ENCODE assay signal across 14 cellular contexts in the genomic region with DNA sequence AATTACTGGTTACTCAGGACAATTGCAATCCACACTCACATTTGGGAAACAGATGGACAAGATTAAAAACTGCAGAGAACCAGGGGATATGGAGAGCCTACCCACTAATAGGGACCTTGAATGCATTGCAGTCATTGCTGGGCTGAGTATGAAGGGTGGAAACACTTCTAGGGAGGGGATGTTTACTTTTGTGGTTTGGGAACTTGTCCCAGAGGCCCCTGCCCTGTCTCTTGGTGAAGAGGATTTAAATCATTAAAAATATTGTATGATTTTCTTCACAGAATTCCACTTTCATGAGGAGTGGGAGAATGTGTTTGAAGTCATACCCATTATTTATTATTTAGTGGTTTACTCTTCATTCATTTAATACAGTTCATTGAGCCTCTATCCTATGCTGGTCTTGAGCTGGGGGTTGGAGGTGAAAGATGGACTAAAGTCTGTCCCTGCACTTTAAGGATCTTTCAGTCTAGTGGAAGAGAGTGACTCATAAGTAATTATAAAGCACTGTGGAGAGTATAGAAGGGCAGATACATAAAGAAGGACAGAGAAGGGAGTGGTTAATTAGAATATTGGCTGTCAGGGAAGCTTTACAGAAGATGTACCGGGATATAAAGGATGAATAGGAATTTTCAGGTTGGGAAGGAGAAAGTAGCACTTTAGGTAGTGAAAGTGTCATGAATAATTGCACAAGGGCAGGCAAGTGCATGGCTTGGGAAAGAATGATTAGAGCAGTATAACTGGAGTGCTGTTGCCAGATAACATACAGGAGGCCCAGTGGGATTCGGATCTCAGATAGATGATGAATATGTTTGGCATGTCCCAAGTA.
DNase-seq lines count a peak whose midpoint lies in the region; ATAC-seq and TF ChIP-seq lines count a peak whose summit lies in the region.
"Had no signal": no experiment of that assay in that cellular context is flagged by ENCODE, and none has a peak within 500 bp of the region (broad histone marks: within the 10 kb centered on the region; RNA-seq: fewer than 3 reads in every experiment).

No MANE protein-coding gene starts in this region.

- H3K9me3 ChIP-seq in PC-3 (ENCODE audit: low read length): no peaks in the 10 kb centered on the region

- no peak overlapping the region for H2AFZ ChIP-seq in PC-3 (ENCODE audit: low read length)

- intact Hi-C loops in PC-3 (cut with micrococcal nuclease): loop anchor here (10.0 kb wide), 2 partner anchors 195 to 425 kb away; no protein-coding TSS in a partner anchor

- H3F3A ChIP-seq in PC-3 (ENCODE audit: low read length, unreplicated experiment): no peaks in the 10 kb centered on the region

- no peak overlapping the region for H3K27ac ChIP-seq in PC-3 (ENCODE audit: low read length)
- H3K27ac ChIP-seq: A549 had no signal

- peak overlapping the region; percentile 15 for H3K27ac Mint-ChIP-seq in stimulated activated effector memory CD8-positive, alpha-beta T cell treated with anti-CD3 and anti-CD28 coated beads, Interleukin-12 subunit alpha, Interleukin-12 subunit beta, amount 100 ng/mL, for 72 hours
- H3K27ac Mint-ChIP-seq: activated B cell treated with CpG ODN at 0.5 μM for 24 hours, mesothelial cell of epicardium had no signal

- no peak overlapping the region for H3K4me3 ChIP-seq in PC-3 (ENCODE audit: low read length)
- no peak overlapping the region for H3K4me3 ChIP-seq in epithelial cell of esophagus (ENCODE audit: low read length)
- H3K4me3 ChIP-seq: A549 had no signal

- peaks cover 18% of the 10 kb centered on the region for H3K4me1 ChIP-seq in PC-3 (ENCODE audit: insufficient read depth, low read length)
- H3K4me1 ChIP-seq: A549 had no signal

- no TSS peak for BruUV-seq in PC-3 (replicated peaks; lab: Mats Ljungman, UMichigan)

- POLR2A ChIA-PET in PC-3 (lab: Charles Lee; ENCODE audit: unreplicated experiment): no interaction called here

- no peaks in the 10 kb centered on the region for H4K20me1 ChIP-seq in PC-3 (ENCODE audit: low read length)

- no peaks in the 10 kb centered on the region for H3K9me2 ChIP-seq in PC-3 (replicated peaks; ENCODE audit: low read length)

- no peaks in the 10 kb centered on the region for H3K9me3 Mint-ChIP-seq in stimulated activated effector memory CD8-positive, alpha-beta T cell treated with anti-CD3 and anti-CD28 coated beads, Interleukin-12 subunit alpha, Interleukin-12 subunit beta, amount 100 ng/mL, for 72 hours

- peak; percentile 90 for ATAC-seq in PC-3
- ATAC-seq in stimulated activated effector memory CD8-positive, alpha-beta T cell treated with anti-CD3 and anti-CD28 coated beads, Interleukin-12 subunit alpha, Interleukin-12 subunit beta, amount 100 ng/mL, for 72 hours: no peak
- no peak for ATAC-seq in GM21717 (IDR thresholded peaks at IDR 0.05; ENCODE audit: unreplicated experiment)
- ATAC-seq in GM19023 (IDR thresholded peaks at IDR 0.05; ENCODE audit: unreplicated experiment): no peak
- ATAC-seq: A549 had no signal

- DNase-seq in NOMO-1 treated with DMSO at 0.1 percent for 48 hours (lab: John Stamatoyannopoulos, UW; ENCODE audit: unreplicated experiment): peak; percentile 33
- no peak for DNase-seq in NOMO-1 treated with dmso at 0.1 percent for 144 hours (lab: John Stamatoyannopoulos, UW; ENCODE audit: unreplicated experiment)
- DNase-seq in PC-3: peak; percentile 52
- DNase-seq in epithelial cell of esophagus (ENCODE audit: low read depth): peak; percentile 6
- no peak for DNase-seq in stimulated activated effector memory CD8-positive, alpha-beta T cell treated with anti-CD3 and anti-CD28 coated beads, Interleukin-12 subunit alpha, Interleukin-12 subunit beta, amount 100 ng/mL, for 72 hours (ENCODE audit: low spot score in 2 of 2)
- no peak for DNase-seq in NCI-H1436 (lab: John Stamatoyannopoulos, UW)
- DNase-seq: activated B cell treated with CpG ODN at 0.5 μM for 24 hours, aorta, DMS79 treated with DMSO at 0.1 percent for 48 hours, Kasumi-1 had no signal

- no peaks in the 10 kb centered on the region for H3K27me3 ChIP-seq in PC-3 (ENCODE audit: low read length)

- no peaks in the 10 kb centered on the region for H3K36me3 ChIP-seq in PC-3 (ENCODE audit: low read depth, low read length)

- TF ChIP-seq CTCF in PC-3 (conservative IDR thresholded peaks at IDR 0.05; ENCODE audit: low read depth, low read length) (no peak), epithelial cell of esophagus (IDR thresholded peaks at IDR 0.05; ENCODE audit: insufficient read depth, low read depth, low read length, missing control alignments) (no peak)

- CTCF ChIA-PET in PC-3 (lab: Charles Lee): interaction anchor here (0.6 kb wide), 1 partner anchor 182 kb away, joined by 4 read pairs; no protein-coding TSS in a partner anchor

- H3K79me2 ChIP-seq in PC-3 (ENCODE audit: low read length): no peaks in the 10 kb centered on the region

- H3K9ac ChIP-seq in PC-3 (ENCODE audit: low read length): no peak overlapping the region

- no peaks in the 10 kb centered on the region for H3K36me3 Mint-ChIP-seq in stimulated activated effector memory CD8-positive, alpha-beta T cell treated with anti-CD3 and anti-CD28 coated beads, Interleukin-12 subunit alpha, Interleukin-12 subunit beta, amount 100 ng/mL, for 72 hours

- no peak overlapping the region for H3K4me3 Mint-ChIP-seq in stimulated activated effector memory CD8-positive, alpha-beta T cell treated with anti-CD3 and anti-CD28 coated beads, Interleukin-12 subunit alpha, Interleukin-12 subunit beta, amount 100 ng/mL, for 72 hours
- H3K4me3 Mint-ChIP-seq: activated B cell treated with CpG ODN at 0.5 μM for 24 hours, mesothelial cell of epicardium had no signal

- peaks cover 63% of the 10 kb centered on the region for H3K4me1 Mint-ChIP-seq in stimulated activated effector memory CD8-positive, alpha-beta T cell treated with anti-CD3 and anti-CD28 coated beads, Interleukin-12 subunit alpha, Interleukin-12 subunit beta, amount 100 ng/mL, for 72 hours

- peak overlapping the region; percentile 33 for H3K4me2 ChIP-seq in PC-3 (ENCODE audit: low read length)
- H3K4me2 ChIP-seq: A549 had no signal

Comparison
In these comparisons a context has a peak if more than half of its experiments do, and no peak if none do; other contexts are left out.
1. DNase-seq: peak in NOMO-1 treated with DMSO at 0.1 percent for 48 hours (single experiment), PC-3 (single experiment) and epithelial cell of esophagus (single experiment); none in NOMO-1 treated with dmso at 0.1 percent for 144 hours (single experiment), stimulated activated effector memory CD8-positive, alpha-beta T cell treated with anti-CD3 and anti-CD28 coated beads, Interleukin-12 subunit alpha, Interleukin-12 subunit beta, amount 100 ng/mL, for 72 hours (0 of 2) and NCI-H1436 (single experiment).